ENCODE assay signal across 9 cellular contexts in the genomic region with DNA sequence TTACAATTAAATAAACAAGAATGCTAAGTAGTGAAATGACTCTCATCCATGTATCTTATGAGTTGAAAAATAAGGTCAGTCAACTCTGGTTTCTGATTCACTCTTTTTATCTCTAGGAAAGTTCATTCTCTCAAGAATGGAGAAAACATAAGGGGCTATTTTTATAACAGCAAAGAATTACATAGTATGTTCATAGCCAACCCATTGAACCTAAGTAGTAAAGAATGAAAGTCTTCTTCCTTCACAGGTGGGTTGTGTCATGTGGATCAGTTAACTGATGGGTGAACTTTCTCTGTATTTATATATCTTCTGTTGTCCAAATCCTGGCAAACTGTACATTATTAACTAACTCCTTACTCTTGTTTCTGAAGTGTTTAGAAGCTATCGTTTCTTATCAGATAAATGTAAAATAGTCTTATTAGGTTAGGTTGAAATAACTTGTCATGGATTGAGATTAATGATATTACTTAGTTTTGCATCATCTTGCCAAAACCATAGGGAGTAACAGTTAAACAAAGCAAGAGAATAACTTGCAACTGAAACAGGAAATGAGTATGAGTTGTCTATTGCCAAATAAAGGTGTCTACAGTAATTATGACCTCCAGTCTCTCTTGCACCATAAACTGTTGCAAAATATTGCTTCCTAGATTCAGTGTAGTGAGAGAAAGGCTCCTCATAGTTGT.
DNase-seq lines count a peak whose midpoint lies in the region; ATAC-seq and TF ChIP-seq lines count a peak whose summit lies in the region.
"Had no signal": no experiment of that assay in that cellular context is flagged by ENCODE, and none has a peak within 500 bp of the region (broad histone marks: within the 10 kb centered on the region; RNA-seq: fewer than 3 reads in every experiment).

No MANE protein-coding gene starts in this region.

- TF ChIP-seq CTCF in RWPE2 (IDR thresholded peaks at IDR 0.05; ENCODE audit: poor library complexity, severe bottlenecking) (no peak), stomach (IDR thresholded peaks at IDR 0.05) (no peak), lower leg skin (IDR thresholded peaks at IDR 0.05) (no peak)

- H3K27ac ChIP-seq in ACC112 (ENCODE audit: low read depth, low read length) (peak overlapping the region; percentile 8; the same call in 1 of the 2 replicates), RWPE2 (ENCODE audit: poor library complexity, severe bottlenecking) (peak overlapping the region; percentile 47), stomach (no peak overlapping the region)
- H3K27ac ChIP-seq: thoracic aorta had no signal

- no peak for TF ChIP-seq POLR2A in stomach (IDR thresholded peaks at IDR 0.05)
- TF ChIP-seq POLR2A in lower leg skin (IDR thresholded peaks at IDR 0.05) = no peak

- H3K36me3 ChIP-seq in ACC112 (ENCODE audit: insufficient read depth, low read length) = no peaks in the 10 kb centered on the region
- H3K36me3 ChIP-seq in RWPE2 (ENCODE audit: low read depth) = no peaks in the 10 kb centered on the region
- H3K36me3 ChIP-seq in stomach = no peaks in the 10 kb centered on the region
- H3K36me3 ChIP-seq: thoracic aorta had no signal

- WGBS in stomach, 5 donors = 7 to 10% (median 7%) methylated on average over 1 of the region's 1 CpG
- WGBS in lower leg skin, 2 donors = 41 to 45% methylated on average over 1 of the region's 1 CpG

- no peaks in the 10 kb centered on the region for H3K27me3 ChIP-seq in ACC112 (ENCODE audit: insufficient read depth, low read length)
- H3K27me3 ChIP-seq in RWPE2 (ENCODE audit: insufficient read depth, poor library complexity, severe bottlenecking) = no peaks in the 10 kb centered on the region
- H3K27me3 ChIP-seq in stomach = no peaks in the 10 kb centered on the region

- H3K4me1 ChIP-seq in ACC112 (ENCODE audit: control insufficient read depth, insufficient read depth, low read length, unreplicated experiment) = no peaks in the 10 kb centered on the region
- H3K4me1 ChIP-seq in RWPE2 (ENCODE audit: insufficient read depth, poor library complexity, severe bottlenecking) = peaks cover 14% of the 10 kb centered on the region
- no peaks in the 10 kb centered on the region for H3K4me1 ChIP-seq in stomach

- DNase-seq in RWPE2 (ENCODE audit: low spot score) = no peak
- DNase-seq in left ventricle myocardium superior = no peak
- DNase-seq in DMS 273 (lab: John Stamatoyannopoulos, UW; ENCODE audit: unreplicated experiment) = no peak
- no peak for DNase-seq in stomach
- DNase-seq in lower leg skin (ENCODE audit: low spot score in 2 of 2) = no peak

- H3K9me3 ChIP-seq in RWPE2 (ENCODE audit: severe bottlenecking) = no peaks in the 10 kb centered on the region
- H3K9me3 ChIP-seq in stomach = peaks cover 0 to 24% (median 4%) of the 10 kb centered on the region in 4 donors
- H3K9me3 ChIP-seq: thoracic aorta had no signal

- H3K4me3 ChIP-seq in ACC112 (ENCODE audit: low read depth, low read length) (no peak overlapping the region), RWPE2 (ENCODE audit: severe bottlenecking) (no peak overlapping the region), stomach (no peak overlapping the region), lower leg skin (ENCODE audit: low read depth, poor library complexity, severe bottlenecking) (no peak overlapping the region)
- H3K4me3 ChIP-seq: thoracic aorta had no signal

- no peak for TF ChIP-seq EP300 in stomach (IDR thresholded peaks at IDR 0.05)

- ATAC-seq in GM19372 (IDR thresholded peaks at IDR 0.05; ENCODE audit: low read depth, unreplicated experiment) (peak; percentile 62), HG03097 (IDR thresholded peaks at IDR 0.05; ENCODE audit: low FRiP score, unreplicated experiment) (peak; percentile 90), RWPE2 (ENCODE audit: low read depth) (peak; percentile 93), left ventricle myocardium superior (no peak)

- intact Hi-C loops in left ventricle myocardium superior (cut with micrococcal nuclease) (no loop called here), stomach (cut with DNase I; ENCODE audit: low total_unique reads) (no loop called here), lower leg skin (cut with DNase I; ENCODE audit: low total_unique reads) (no loop called here)

- H3K79me2 ChIP-seq in ACC112 (ENCODE audit: control insufficient read depth, insufficient read depth, low read length, unreplicated experiment) = no peaks in the 10 kb centered on the region

- H2AFZ ChIP-seq in ACC112 (ENCODE audit: low read length, unreplicated experiment) = no peak overlapping the region

Comparison
In these comparisons a context has a peak if more than half of its experiments do, and no peak if none do; other contexts are left out.
1. H3K27ac ChIP-seq: peak in ACC112 (single experiment) and RWPE2 (single experiment); none in stomach (0 of 5).